Comparison of ENCODE assay signal across 1 cellular context in genomic region chr5:132003170-132003744, GRCh38.
TF ChIP-seq lines count a peak whose summit lies in the region.

No MANE protein-coding gene starts in this region.

TF ChIP-seq in HepG2, 621 proteins besides CTCF, POLR2A, EP300 and RAD21 (continued from another document and continues in another):
- no peak for TF ChIP-seq TERF1 (CRISPR knock-in tag; IDR thresholded peaks at IDR 0.05)
- TF ChIP-seq ZNF746 (CRISPR knock-in tag; IDR thresholded peaks at IDR 0.05) = no peak; the same call in 1 of the 2 replicates
- no peak for TF ChIP-seq ZNF33B (CRISPR knock-in tag; IDR thresholded peaks at IDR 0.05)
- no peak for TF ChIP-seq ZNF326 (CRISPR knock-in tag; IDR thresholded peaks at IDR 0.05; ENCODE audit: borderline replicate concordance)
- TF ChIP-seq ELK4 (CRISPR knock-in tag; IDR thresholded peaks at IDR 0.05; ENCODE audit: borderline replicate concordance) = no peak
- TF ChIP-seq ZNF768 (CRISPR knock-in tag; IDR thresholded peaks at IDR 0.05) = peak; percentile 43; the same call in 1 of the 2 replicates
- TF ChIP-seq SP2 (CRISPR knock-in tag; IDR thresholded peaks at IDR 0.05) = no peak
- TF ChIP-seq ZNF101 (CRISPR knock-in tag; IDR thresholded peaks at IDR 0.05; ENCODE audit: borderline replicate concordance, low read depth) = no peak
- no peak for TF ChIP-seq CREB1 (IDR thresholded peaks at IDR 0.05)
- TF ChIP-seq CREB1 (CRISPR knock-in tag; IDR thresholded peaks at IDR 0.05) = no peak
- TF ChIP-seq STAT6 (CRISPR knock-in tag; IDR thresholded peaks at IDR 0.05; ENCODE audit: borderline replicate concordance) = no peak
- TF ChIP-seq NCOA1 (CRISPR knock-in tag; IDR thresholded peaks at IDR 0.05) = peak; percentile 25; the same call in 1 of the 2 replicates
- no peak; the same call in 1 of the 2 replicates for TF ChIP-seq TCF7L2 (IDR thresholded peaks at IDR 0.05; ENCODE audit: low read depth, low read length)
- TF ChIP-seq ZNF772 (CRISPR knock-in tag; IDR thresholded peaks at IDR 0.05) = no peak; the same call in 1 of the 2 replicates
- peak; percentile 81 for TF ChIP-seq YY1 (IDR thresholded peaks at IDR 0.05; ENCODE audit: insufficient read depth, insufficient replicate concordance, low read depth, low read length)
- TF ChIP-seq ATF7-NPFF (CRISPR knock-in tag; IDR thresholded peaks at IDR 0.05; ENCODE audit: low read depth) = no peak
- no peak for TF ChIP-seq NR2F1 (CRISPR knock-in tag; IDR thresholded peaks at IDR 0.05)
- TF ChIP-seq SUZ12 (IDR thresholded peaks at IDR 0.05; ENCODE audit: low read depth, low read length) = no peak
- TF ChIP-seq ZNF879 (CRISPR knock-in tag; IDR thresholded peaks at IDR 0.05) = no peak
- TF ChIP-seq, protein P1, sequence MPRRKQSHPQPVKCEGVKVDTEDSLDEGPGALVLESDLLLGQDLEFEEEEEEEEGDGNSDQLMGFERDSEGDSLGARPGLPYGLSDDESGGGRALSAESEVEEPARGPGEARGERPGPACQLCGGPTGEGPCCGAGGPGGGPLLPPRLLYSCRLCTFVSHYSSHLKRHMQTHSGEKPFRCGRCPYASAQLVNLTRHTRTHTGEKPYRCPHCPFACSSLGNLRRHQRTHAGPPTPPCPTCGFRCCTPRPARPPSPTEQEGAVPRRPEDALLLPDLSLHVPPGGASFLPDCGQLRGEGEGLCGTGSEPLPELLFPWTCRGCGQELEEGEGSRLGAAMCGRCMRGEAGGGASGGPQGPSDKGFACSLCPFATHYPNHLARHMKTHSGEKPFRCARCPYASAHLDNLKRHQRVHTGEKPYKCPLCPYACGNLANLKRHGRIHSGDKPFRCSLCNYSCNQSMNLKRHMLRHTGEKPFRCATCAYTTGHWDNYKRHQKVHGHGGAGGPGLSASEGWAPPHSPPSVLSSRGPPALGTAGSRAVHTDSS (CRISPR knock-in tag; conservative IDR thresholded peaks at IDR 0.05) = no peak
- TF ChIP-seq MEF2D (CRISPR knock-in tag; IDR thresholded peaks at IDR 0.05) = no peak
- TF ChIP-seq ZBTB10 (CRISPR knock-in tag; IDR thresholded peaks at IDR 0.05; ENCODE audit: borderline replicate concordance) = no peak
- TF ChIP-seq ZNF567 (CRISPR knock-in tag; IDR thresholded peaks at IDR 0.05; ENCODE audit: borderline replicate concordance) = no peak
- TF ChIP-seq CSRNP2 (CRISPR knock-in tag; conservative IDR thresholded peaks at IDR 0.05; ENCODE audit: low read depth) = no peak
- TF ChIP-seq NCOA2 (CRISPR knock-in tag; IDR thresholded peaks at IDR 0.05) = peak; percentile 70
- no peak for TF ChIP-seq ZNF468 (CRISPR knock-in tag; IDR thresholded peaks at IDR 0.05)
- no peak for TF ChIP-seq KAT2B (IDR thresholded peaks at IDR 0.05; ENCODE audit: borderline replicate concordance, low read depth, low read length)
- TF ChIP-seq MED1 (CRISPR knock-in tag; IDR thresholded peaks at IDR 0.05) = peak; percentile 85
- TF ChIP-seq MTA1 (CRISPR knock-in tag; IDR thresholded peaks at IDR 0.05; ENCODE audit: borderline replicate concordance) = peak; percentile 66; the same call in 1 of the 2 replicates
- no peak for TF ChIP-seq ZNF30 (CRISPR knock-in tag; IDR thresholded peaks at IDR 0.05)
- peak; percentile 61; the same call in 1 of the 2 replicates for TF ChIP-seq POGZ (CRISPR knock-in tag; IDR thresholded peaks at IDR 0.05)
- peak; percentile 63; the same call in 1 of the 2 replicates for TF ChIP-seq CC2D1A (CRISPR knock-in tag; IDR thresholded peaks at IDR 0.05)
- no peak for TF ChIP-seq TOPORS (CRISPR knock-in tag; IDR thresholded peaks at IDR 0.05)
- TF ChIP-seq ERF (CRISPR knock-in tag; IDR thresholded peaks at IDR 0.05) = 0 out of 2 replicates have a peak, but pooled peaks have one; percentile 61
- TF ChIP-seq, protein P2, sequence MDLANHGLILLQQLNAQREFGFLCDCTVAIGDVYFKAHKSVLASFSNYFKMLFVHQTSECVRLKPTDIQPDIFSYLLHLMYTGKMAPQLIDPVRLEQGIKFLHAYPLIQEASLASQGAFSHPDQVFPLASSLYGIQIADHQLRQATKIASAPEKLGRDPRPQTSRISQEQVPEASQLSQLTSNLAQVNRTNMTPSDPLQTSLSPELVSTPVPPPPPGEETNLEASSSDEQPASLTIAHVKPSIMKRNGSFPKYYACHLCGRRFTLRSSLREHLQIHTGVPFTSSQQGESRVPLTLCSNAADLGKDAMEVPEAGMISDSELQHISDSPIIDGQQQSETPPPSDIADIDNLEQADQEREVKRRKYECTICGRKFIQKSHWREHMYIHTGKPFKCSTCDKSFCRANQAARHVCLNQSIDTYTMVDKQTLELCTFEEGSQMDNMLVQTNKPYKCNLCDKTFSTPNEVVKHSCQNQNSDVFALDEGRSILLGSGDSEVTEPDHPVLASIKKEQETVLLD (CRISPR knock-in tag; IDR thresholded peaks at IDR 0.05; ENCODE audit: low read depth) = no peak
- TF ChIP-seq, protein P3, sequence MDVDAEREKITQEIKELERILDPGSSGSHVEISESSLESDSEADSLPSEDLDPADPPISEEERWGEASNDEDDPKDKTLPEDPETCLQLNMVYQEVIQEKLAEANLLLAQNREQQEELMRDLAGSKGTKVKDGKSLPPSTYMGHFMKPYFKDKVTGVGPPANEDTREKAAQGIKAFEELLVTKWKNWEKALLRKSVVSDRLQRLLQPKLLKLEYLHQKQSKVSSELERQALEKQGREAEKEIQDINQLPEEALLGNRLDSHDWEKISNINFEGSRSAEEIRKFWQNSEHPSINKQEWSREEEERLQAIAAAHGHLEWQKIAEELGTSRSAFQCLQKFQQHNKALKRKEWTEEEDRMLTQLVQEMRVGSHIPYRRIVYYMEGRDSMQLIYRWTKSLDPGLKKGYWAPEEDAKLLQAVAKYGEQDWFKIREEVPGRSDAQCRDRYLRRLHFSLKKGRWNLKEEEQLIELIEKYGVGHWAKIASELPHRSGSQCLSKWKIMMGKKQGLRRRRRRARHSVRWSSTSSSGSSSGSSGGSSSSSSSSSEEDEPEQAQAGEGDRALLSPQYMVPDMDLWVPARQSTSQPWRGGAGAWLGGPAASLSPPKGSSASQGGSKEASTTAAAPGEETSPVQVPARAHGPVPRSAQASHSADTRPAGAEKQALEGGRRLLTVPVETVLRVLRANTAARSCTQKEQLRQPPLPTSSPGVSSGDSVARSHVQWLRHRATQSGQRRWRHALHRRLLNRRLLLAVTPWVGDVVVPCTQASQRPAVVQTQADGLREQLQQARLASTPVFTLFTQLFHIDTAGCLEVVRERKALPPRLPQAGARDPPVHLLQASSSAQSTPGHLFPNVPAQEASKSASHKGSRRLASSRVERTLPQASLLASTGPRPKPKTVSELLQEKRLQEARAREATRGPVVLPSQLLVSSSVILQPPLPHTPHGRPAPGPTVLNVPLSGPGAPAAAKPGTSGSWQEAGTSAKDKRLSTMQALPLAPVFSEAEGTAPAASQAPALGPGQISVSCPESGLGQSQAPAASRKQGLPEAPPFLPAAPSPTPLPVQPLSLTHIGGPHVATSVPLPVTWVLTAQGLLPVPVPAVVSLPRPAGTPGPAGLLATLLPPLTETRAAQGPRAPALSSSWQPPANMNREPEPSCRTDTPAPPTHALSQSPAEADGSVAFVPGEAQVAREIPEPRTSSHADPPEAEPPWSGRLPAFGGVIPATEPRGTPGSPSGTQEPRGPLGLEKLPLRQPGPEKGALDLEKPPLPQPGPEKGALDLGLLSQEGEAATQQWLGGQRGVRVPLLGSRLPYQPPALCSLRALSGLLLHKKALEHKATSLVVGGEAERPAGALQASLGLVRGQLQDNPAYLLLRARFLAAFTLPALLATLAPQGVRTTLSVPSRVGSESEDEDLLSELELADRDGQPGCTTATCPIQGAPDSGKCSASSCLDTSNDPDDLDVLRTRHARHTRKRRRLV (CRISPR knock-in tag; IDR thresholded peaks at IDR 0.05) = peak; percentile 87
- no peak for TF ChIP-seq ATM (IDR thresholded peaks at IDR 0.05; ENCODE audit: borderline replicate concordance)
- TF ChIP-seq NFE2L1 (CRISPR knock-in tag; IDR thresholded peaks at IDR 0.05; ENCODE audit: borderline replicate concordance) = no peak
- peak; percentile 67 for TF ChIP-seq POLR2G (IDR thresholded peaks at IDR 0.05; ENCODE audit: low read depth, low read length)
- no peak for TF ChIP-seq KLF9 (CRISPR knock-in tag; IDR thresholded peaks at IDR 0.05; ENCODE audit: low read depth)
- no peak for TF ChIP-seq E2F2 (CRISPR knock-in tag; IDR thresholded peaks at IDR 0.05; ENCODE audit: borderline replicate concordance)
- peak; percentile 86; the same call in 1 of the 2 replicates for TF ChIP-seq ZNF788 (CRISPR knock-in tag; IDR thresholded peaks at IDR 0.05; ENCODE audit: borderline replicate concordance)
- no peak for TF ChIP-seq NKX3-1 (CRISPR knock-in tag; IDR thresholded peaks at IDR 0.05)
- TF ChIP-seq ZNF367 (CRISPR knock-in tag; IDR thresholded peaks at IDR 0.05; ENCODE audit: borderline replicate concordance) = no peak
